22 cellular contexts compared by ENCODE assay signal in the genomic region with DNA sequence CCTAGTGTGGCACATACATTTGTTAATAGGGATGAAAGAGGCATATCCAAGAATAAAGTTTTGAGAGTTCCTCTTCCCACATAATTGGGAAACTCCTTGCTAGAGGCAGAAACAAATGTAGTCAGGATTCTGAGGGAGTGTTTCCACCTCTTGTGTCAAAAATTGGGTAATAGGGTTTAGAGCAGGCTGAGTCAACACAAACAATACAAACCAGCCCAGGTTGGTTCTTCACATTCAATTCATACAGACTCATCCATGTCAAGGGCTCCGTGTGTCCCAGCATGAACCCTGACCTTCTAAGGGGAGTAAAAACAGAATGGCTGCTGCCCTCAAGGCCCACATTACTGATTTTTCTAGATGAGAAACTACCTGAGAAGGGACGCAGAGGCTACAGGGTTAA.
DNase-seq lines count a peak whose midpoint lies in the region; ATAC-seq, FAIRE-seq and TF ChIP-seq lines count a peak whose summit lies in the region.
"Had no signal": no experiment of that assay in that cellular context is flagged by ENCODE, and none has a peak within 500 bp of the region (broad histone marks: within the 10 kb centered on the region; RNA-seq: fewer than 3 reads in every experiment).

No MANE protein-coding gene starts in this region.

- H3K4me1 ChIP-seq in HepG2 (ENCODE audit: insufficient read depth, low read length) (no peaks in the 10 kb centered on the region), right lobe of liver (no peaks in the 10 kb centered on the region), lung (ENCODE audit: control insufficient read depth in 2 of 2, insufficient read depth in 2 of 2, low read length in 2 of 2) (peaks cover 3% of the 10 kb centered on the region in 2 donors), right atrium auricular region (no peaks in the 10 kb centered on the region)

- intact Hi-C loops in HepG2 (cut with micrococcal nuclease; ENCODE audit: unreplicated experiment): no loop called here
- intact Hi-C loops in right lobe of liver (cut with DNase I): no loop called here
- intact Hi-C loops in posterior cingulate gyrus (cut with DNase I): no loop called here

- no peak for FAIRE-seq in HepG2 (lab: Jason Lieb, UNC)
- no peak for FAIRE-seq in GM19239 (lab: Jason Lieb, UNC)
- FAIRE-seq: GM12891, small intestine had no signal

- no peaks in the 10 kb centered on the region for H4K20me1 ChIP-seq in HepG2 (ENCODE audit: insufficient read depth, low read length)

- H3K9ac ChIP-seq in HepG2 (ENCODE audit: insufficient read depth, low read depth, low read length): no peak overlapping the region

- DNase-seq in HepG2 (ENCODE audit: low spot score): no peak
- DNase-seq in right lobe of liver: no peak
- DNase-seq in cardiac fibroblast (ENCODE audit: low read depth in 2 of 2): peak; percentile 52 to 85
- no peak for DNase-seq in lung (ENCODE audit: low spot score)
- DNase-seq in HT-29 (ENCODE audit: low spot score): no peak
- no peak for DNase-seq in posterior cingulate gyrus
- DNase-seq in right atrium auricular region (ENCODE audit: low spot score): no peak
- no peak for DNase-seq in GM19239 (ENCODE audit: insufficient read length, low spot score)
- DNase-seq: activated CD4-positive, alpha-beta T cell treated with anti-CD3 and anti-CD28 coated beads for 4 hours; activated CD8-positive, alpha-beta memory T cell treated with anti-CD3 and anti-CD28 coated beads, Interleukin-2, amount 50 U/mL, for 48 hours; activated gamma-delta T cell; amygdala; cerebellar nuclear complex; GF-D8; left ventricle myocardium superior; NCI-H1930; NCI-H446; ovary; small intestine; stimulated activated CD8-positive, alpha-beta memory T cell treated with anti-CD3 and anti-CD28 coated beads, Interleukin-4, amount 100 ng/mL, for 48 hours had no signal

- WGBS in HepG2 (ENCODE audit: low lambda C conversion rate): 15% methylated on average over 2 of the region's 2 CpGs
- 77% methylated on average over 1 of the region's 2 CpGs for WGBS in right lobe of liver (ENCODE audit: insufficient coverage, low coverage, low lambda C conversion rate, missing lambda C conversion rate)
- WGBS in lung, 2 donors: 85 to 92% methylated on average over 2 of the region's 2 CpGs

- ATAC-seq in HepG2 (no peak), right lobe of liver (no peak), lung (ENCODE audit: insufficient read depth, low FRiP score) (peak; percentile 63)
- ATAC-seq: left ventricle myocardium superior had no signal

- TF ChIP-seq POLR2A in HepG2 (IDR thresholded peaks at IDR 0.05; ENCODE audit: insufficient read depth in 1 of 2, low read depth in 2 of 2, low read length in 2 of 2) (no peak), right lobe of liver (IDR thresholded peaks at IDR 0.05) (no peak)

- H3K9me3 ChIP-seq in HepG2 (ENCODE audit: low read length) (no peaks in the 10 kb centered on the region), right lobe of liver (no peaks in the 10 kb centered on the region), lung (ENCODE audit: control insufficient read depth in 2 of 2, insufficient read depth in 1 of 2, low read length in 1 of 2) (no peaks in the 10 kb centered on the region), right atrium auricular region (no peaks in the 10 kb centered on the region)
- H3K9me3 ChIP-seq: ovary had no signal

- H3K27me3 ChIP-seq in HepG2 (ENCODE audit: control insufficient read depth in 1 of 2, insufficient read depth in 2 of 2, low read length in 2 of 2): no peaks in the 10 kb centered on the region
- no peaks in the 10 kb centered on the region for H3K27me3 ChIP-seq in right lobe of liver
- H3K27me3 ChIP-seq in lung (ENCODE audit: control insufficient read depth, insufficient read depth): no peaks in the 10 kb centered on the region
- H3K27me3 ChIP-seq in right atrium auricular region: no peaks in the 10 kb centered on the region
- H3K27me3 ChIP-seq: ovary had no signal

- H3K4me3 ChIP-seq in HepG2 (replicated peaks in 1 of 3; ENCODE audit: insufficient read depth in 1 of 3, low read depth in 2 of 3, low read length in 3 of 3): no peak overlapping the region
- H3K4me3 ChIP-seq in right lobe of liver: no peak overlapping the region
- no peak overlapping the region for H3K4me3 ChIP-seq in cardiac fibroblast (replicated peaks in 1 of 2; ENCODE audit: low read depth in 2 of 2, low read length in 2 of 2)
- no peak overlapping the region for H3K4me3 ChIP-seq in lung
- H3K4me3 ChIP-seq in right atrium auricular region: no peak overlapping the region
- H3K4me3 ChIP-seq: ovary had no signal

- TF ChIP-seq CTCF in HepG2 (CRISPR knock-in tag; IDR thresholded peaks at IDR 0.05) (no peak), right lobe of liver (IDR thresholded peaks at IDR 0.05) (no peak), cardiac fibroblast (IDR thresholded peaks at IDR 0.05; ENCODE audit: low read depth, low read length) (no peak), lung (IDR thresholded peaks at IDR 0.05; ENCODE audit: control extremely low read depth, extremely low read depth) (no peak), right atrium auricular region (IDR thresholded peaks at IDR 0.05) (no peak)

- no TSS peak for BruUV-seq in HepG2 (replicated peaks; lab: Mats Ljungman, UMichigan)

- TF ChIP-seq RAD21 in HepG2 (CRISPR knock-in tag; IDR thresholded peaks at IDR 0.05): no peak

- H3K27ac ChIP-seq in HepG2 (ENCODE audit: extremely low read length, insufficient read depth, low read length) (no peak overlapping the region), right lobe of liver (no peak overlapping the region), lung (ENCODE audit: low read depth in 1 of 2, low read length in 1 of 2) (no peak overlapping the region), right atrium auricular region (no peak overlapping the region)
- H3K27ac ChIP-seq: C4-2B, ovary had no signal

- H2AFZ ChIP-seq in HepG2 (ENCODE audit: low read length): no peak overlapping the region

- no peaks in the 10 kb centered on the region for H3K79me2 ChIP-seq in HepG2 (ENCODE audit: insufficient read depth, low read length)

- CTCF ChIA-PET in HepG2 (lab: Yijun Ruan, JAX; ENCODE audit: low intra/inter-chr PET ratio, low total read pairs): no interaction called here

- POLR2A ChIA-PET in HepG2 (lab: Yijun Ruan, JAX): no interaction called here

- no peak for TF ChIP-seq EP300 in HepG2 (IDR thresholded peaks at IDR 0.05; ENCODE audit: low read depth in 2 of 2, low read length in 2 of 2)
- TF ChIP-seq EP300 in HepG2 (CRISPR knock-in tag; IDR thresholded peaks at IDR 0.05; ENCODE audit: borderline replicate concordance): no peak

- no peak overlapping the region for H3K4me2 ChIP-seq in HepG2 (ENCODE audit: low read depth, low read length)

- H3K36me3 ChIP-seq in HepG2 (replicated peaks in 1 of 2; ENCODE audit: control insufficient read depth in 1 of 2, insufficient read depth in 2 of 2, low read length in 2 of 2): no peaks in the 10 kb centered on the region
- H3K36me3 ChIP-seq in right lobe of liver: no peaks in the 10 kb centered on the region
- no peaks in the 10 kb centered on the region for H3K36me3 ChIP-seq in lung (ENCODE audit: control insufficient read depth in 2 of 2, insufficient read depth in 2 of 2, low read length in 2 of 2)
- H3K36me3 ChIP-seq in right atrium auricular region: no peaks in the 10 kb centered on the region
- H3K36me3 ChIP-seq: ovary had no signal

- in situ Hi-C loops in HepG2 (cut with HindIII; ENCODE audit: extremely low pct_ligation_motif_present, low pct_unique_long_range_greater_than_20kb): no loop called here

TF ChIP-seq in HepG2, 621 proteins besides CTCF, POLR2A, EP300 and RAD21:
- TF ChIP-seq HOXA3 (CRISPR knock-in tag; IDR thresholded peaks at IDR 0.05) (no peak), THAP11 (CRISPR knock-in tag; IDR thresholded peaks at IDR 0.05) (no peak), CENPX (CRISPR knock-in tag; IDR thresholded peaks at IDR 0.05) (no peak), ZNF292 (CRISPR knock-in tag; IDR thresholded peaks at IDR 0.05; ENCODE audit: borderline replicate concordance, low read depth) (no peak), ATF7 (IDR thresholded peaks at IDR 0.05) (no peak), ATF7 (CRISPR knock-in tag; IDR thresholded peaks at IDR 0.05) (no peak), ZNF652 (CRISPR knock-in tag; IDR thresholded peaks at IDR 0.05; ENCODE audit: borderline replicate concordance, low read depth) (peak; percentile 29; the same call in 1 of the 2 replicates), UBTF (CRISPR knock-in tag; IDR thresholded peaks at IDR 0.05) (no peak)

Comparison
In these comparisons a context has a peak if more than half of its experiments do, and no peak if none do; other contexts are left out.
1. DNase-seq: peak in cardiac fibroblast (2 of 2); none in HepG2 (single experiment), right lobe of liver (0 of 3), lung (single experiment), HT-29 (single experiment), posterior cingulate gyrus (0 of 10), right atrium auricular region (single experiment) and GM19239 (single experiment).